In the genomic region with DNA sequence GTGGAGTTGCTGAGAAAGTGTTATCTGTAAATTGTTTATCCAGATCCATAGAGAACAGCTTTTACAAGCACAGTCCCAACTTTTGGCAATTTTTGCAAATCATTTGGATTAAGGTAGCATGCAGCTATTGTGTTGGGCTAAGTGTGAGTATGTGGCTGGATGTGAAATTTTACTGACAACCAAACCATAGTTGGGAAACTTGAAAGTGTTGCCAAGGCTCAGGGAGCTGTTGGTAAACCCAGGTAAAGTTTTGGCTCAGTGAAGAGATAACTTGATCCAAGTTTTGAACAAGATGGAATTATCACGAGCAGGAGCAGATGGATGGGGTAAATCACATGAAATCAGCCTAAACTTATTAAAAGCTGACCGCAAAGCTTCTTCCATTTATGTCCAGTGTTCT, we compare ENCODE assay signal across 33 cellular contexts.
"Had no signal": no experiment of that assay in that cellular context is flagged by ENCODE, and none has a peak within 500 bp of the region (broad histone marks: within the 10 kb centered on the region; RNA-seq: fewer than 3 reads in every experiment).

No MANE protein-coding gene starts in this region.

- H3K4me1 Mint-ChIP-seq: activated naive CD4-positive, alpha-beta T cell treated with anti-CD3 and anti-CD28 coated beads, Interleukin-2, amount 10 ng/mL, durations not matched to agents 7 days and 5 days; activated naive CD4-positive, alpha-beta T cell treated with anti-CD3 and anti-CD28 coated beads, Interleukin-2, amount 50 U/mL, for 24 hours; activated naive CD8-positive, alpha-beta T cell treated with anti-CD3 and anti-CD28 coated beads, Interleukin-2, amount 50 U/mL, for 24 hours; central memory CD8-positive, alpha-beta T cell had no signal

- H3K27ac ChIP-seq: ascending aorta, cardiac muscle cell, VCaP had no signal

- FAIRE-seq: TTC549 had no signal

- H3K9me3 Mint-ChIP-seq: central memory CD8-positive, alpha-beta T cell had no signal

- DNase-seq: activated B cell treated with CpG ODN at 0.5 μM for 24 hours; activated CD4-positive, alpha-beta memory T cell treated with anti-CD3 and anti-CD28 coated beads for 36 hours; activated CD4-positive, alpha-beta T cell treated with anti-CD3 and anti-CD28 coated beads for 4 hours; activated CD4-positive, alpha-beta T cell treated with anti-CD3 and anti-CD28 coated beads, Interleukin-2, amount 10 ng/mL, durations not matched to agents 24 days and 14 days; activated CD4-positive, alpha-beta T cell treated with anti-CD3 and anti-CD28 coated beads, Interleukin-2, amount 50 U/mL, for 1 hour; activated CD4-positive, alpha-beta T cell treated with anti-CD3 and anti-CD28 coated beads, Interleukin-2, amount 50 U/mL, for 4 hours; activated CD4-positive, CD25-positive, alpha-beta regulatory T cell treated with anti-CD3 and anti-CD28 coated beads, Interleukin-2, amount 50 U/mL, for 72 hours; activated CD8-positive, alpha-beta memory T cell treated with anti-CD3 and anti-CD28 coated beads, Interleukin-2, amount 50 U/mL, for 48 hours; activated CD8-positive, alpha-beta T cell treated with anti-CD3 and anti-CD28 coated beads for 36 hours; activated effector memory CD4-positive, alpha-beta T cell treated with Interleukin-2 at 50 U/mL for 16 hours; activated gamma-delta T cell; activated naive CD4-positive, alpha-beta T cell treated with anti-CD3 and anti-CD28 coated beads, Interleukin-2, amount 10 ng/mL, durations not matched to agents 7 days and 5 days; activated naive CD4-positive, alpha-beta T cell treated with Interleukin-2 at 50 U/mL for 16 hours; activated naive CD8-positive, alpha-beta T cell treated with anti-CD3 and anti-CD28 coated beads, Interleukin-2, amount 10 ng/mL, durations not matched to agents 7 days and 5 days; activated naive CD8-positive, alpha-beta T cell treated with anti-CD3 and anti-CD28 coated beads, Interleukin-2, amount 50 U/mL, for 24 hours; activated T-cell treated with anti-CD3 and anti-CD28 coated beads, Interleukin-2, amount 50 U/mL, for 24 hours; activated T-cell treated with anti-CD3 and anti-CD28 coated beads, Interleukin-2, amount 50 U/mL, for 48 hours; amygdala; anterior cingulate cortex; caudate nucleus; T-cell; T-helper 2 cell; T-helper 9 cell had no signal

- ATAC-seq: activated CD8-positive, alpha-beta T cell treated with anti-CD3 and anti-CD28 coated beads for 36 hours; activated naive CD8-positive, alpha-beta T cell treated with anti-CD3 and anti-CD28 coated beads, Interleukin-2, amount 50 U/mL, for 24 hours; T-cell had no signal

- H3K4me1 ChIP-seq: ascending aorta had no signal

- H3K27ac Mint-ChIP-seq: activated B cell treated with CpG ODN at 0.5 μM for 24 hours; activated CD4-positive, alpha-beta memory T cell treated with anti-CD3 and anti-CD28 coated beads for 36 hours; activated CD4-positive, alpha-beta T cell treated with anti-CD3 and anti-CD28 coated beads, Interleukin-2, amount 10 ng/mL, durations not matched to agents 24 days and 14 days; activated CD8-positive, alpha-beta T cell treated with anti-CD3 and anti-CD28 coated beads for 36 hours; activated naive CD4-positive, alpha-beta T cell treated with anti-CD3 and anti-CD28 coated beads, Interleukin-2, amount 10 ng/mL, durations not matched to agents 7 days and 5 days; activated naive CD4-positive, alpha-beta T cell treated with anti-CD3 and anti-CD28 coated beads, Interleukin-2, amount 50 U/mL, for 24 hours; activated naive CD8-positive, alpha-beta T cell; activated naive CD8-positive, alpha-beta T cell treated with anti-CD3 and anti-CD28 coated beads, Interleukin-2, amount 10 ng/mL, durations not matched to agents 7 days and 5 days; activated T-cell treated with anti-CD3 and anti-CD28 coated beads, Interleukin-2, amount 50 U/mL, for 24 hours; activated T-helper 2 cell treated with anti-CD3 and anti-CD28 coated beads, Interferon-gamma antibody, Interleukin-2, Interleukin-4, amounts not matched to agents 10 μg/mL and 5 μg/mL and 100 μg/mL, durations not matched to agents 14 hours and 24 hours and 36 hours; brain; T-cell; T-helper 2 cell treated with Interferon-gamma antibody and Interleukin-4, amounts not matched to agents 5 μg/mL and 100 μg/mL, for 36 hours had no signal

- H3K4me3 Mint-ChIP-seq: activated B cell treated with CpG ODN at 0.5 μM for 24 hours; activated CD4-positive, alpha-beta memory T cell treated with anti-CD3 and anti-CD28 coated beads for 36 hours; activated CD4-positive, alpha-beta T cell treated with anti-CD3 and anti-CD28 coated beads, Interleukin-2, amount 10 ng/mL, durations not matched to agents 24 days and 14 days; activated CD8-positive, alpha-beta T cell treated with anti-CD3 and anti-CD28 coated beads for 36 hours; activated naive CD4-positive, alpha-beta T cell treated with anti-CD3 and anti-CD28 coated beads, Interleukin-2, amount 10 ng/mL, durations not matched to agents 7 days and 5 days; activated naive CD4-positive, alpha-beta T cell treated with anti-CD3 and anti-CD28 coated beads, Interleukin-2, amount 50 U/mL, for 24 hours; activated naive CD8-positive, alpha-beta T cell; activated naive CD8-positive, alpha-beta T cell treated with anti-CD3 and anti-CD28 coated beads, Interleukin-2, amount 10 ng/mL, durations not matched to agents 7 days and 5 days; activated naive CD8-positive, alpha-beta T cell treated with anti-CD3 and anti-CD28 coated beads, Interleukin-2, amount 50 U/mL, for 24 hours; activated T-cell treated with anti-CD3 and anti-CD28 coated beads, Interleukin-2, amount 50 U/mL, for 24 hours; brain; central memory CD8-positive, alpha-beta T cell; T-cell; T-helper 2 cell treated with Interferon-gamma antibody and Interleukin-4, amounts not matched to agents 5 μg/mL and 100 μg/mL, for 36 hours had no signal

- H3K36me3 Mint-ChIP-seq: activated naive CD8-positive, alpha-beta T cell treated with anti-CD3 and anti-CD28 coated beads, Interleukin-2, amount 10 ng/mL, durations not matched to agents 7 days and 5 days; T-cell had no signal

- H3K27me3 Mint-ChIP-seq: activated B cell treated with CpG ODN at 0.5 μM for 24 hours; activated CD4-positive, alpha-beta memory T cell treated with anti-CD3 and anti-CD28 coated beads for 36 hours; activated naive CD4-positive, alpha-beta T cell treated with anti-CD3 and anti-CD28 coated beads, Interleukin-2, amount 50 U/mL, for 24 hours; activated naive CD8-positive, alpha-beta T cell; activated T-cell treated with anti-CD3 and anti-CD28 coated beads, Interleukin-2, amount 50 U/mL, for 24 hours; brain had no signal

- H3K27me3 ChIP-seq: ascending aorta, cardiac muscle cell had no signal

- H3K4me3 ChIP-seq: ascending aorta, cardiac muscle cell had no signal

- H3K36me3 ChIP-seq: ascending aorta, cardiac muscle cell had no signal
